Comparison of ENCODE assay signal across 10 cellular contexts in the genomic region with DNA sequence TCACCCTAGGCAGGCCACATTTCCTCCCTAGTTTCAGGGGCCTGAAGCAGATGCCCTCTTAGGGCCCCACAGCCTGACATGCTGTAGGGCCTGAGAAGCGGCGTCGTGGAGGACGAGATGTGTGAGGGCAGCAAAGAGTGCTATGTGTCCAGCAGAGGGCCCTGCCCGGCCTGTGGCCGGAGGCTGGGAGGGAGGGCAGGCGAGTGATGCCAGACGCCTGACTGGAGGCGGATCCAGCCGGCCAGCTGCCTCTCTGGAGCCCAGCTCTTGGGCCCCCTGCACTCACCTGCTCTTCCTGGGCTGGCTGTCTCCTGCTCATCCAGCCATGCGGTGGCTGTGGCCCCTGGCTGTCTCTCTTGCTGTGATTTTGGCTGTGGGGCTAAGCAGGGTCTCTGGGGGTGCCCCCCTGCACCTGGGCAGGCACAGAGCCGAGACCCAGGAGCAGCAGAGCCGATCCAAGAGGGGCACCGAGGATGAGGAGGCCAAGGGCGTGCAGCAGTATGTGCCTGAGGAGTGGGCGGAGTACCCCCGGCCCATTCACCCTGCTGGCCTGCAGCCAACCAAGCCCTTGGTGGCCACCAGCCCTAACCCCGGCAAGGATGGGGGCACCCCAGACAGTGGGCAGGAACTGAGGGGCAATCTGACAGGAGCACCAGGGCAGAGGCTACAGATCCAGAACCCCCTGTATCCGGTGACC. TPM values are rescaled to one million over a fixed set of nuclear protein-coding genes. Genes with fewer than 3 reads are reported as not detected.
DNase-seq lines count a peak whose midpoint lies in the region; ATAC-seq, FAIRE-seq and TF ChIP-seq lines count a peak whose summit lies in the region.
"Had no signal": no experiment of that assay in that cellular context is flagged by ENCODE, and none has a peak within 500 bp of the region (broad histone marks: within the 10 kb centered on the region; RNA-seq: fewer than 3 reads in every experiment).

A gene with protein sequence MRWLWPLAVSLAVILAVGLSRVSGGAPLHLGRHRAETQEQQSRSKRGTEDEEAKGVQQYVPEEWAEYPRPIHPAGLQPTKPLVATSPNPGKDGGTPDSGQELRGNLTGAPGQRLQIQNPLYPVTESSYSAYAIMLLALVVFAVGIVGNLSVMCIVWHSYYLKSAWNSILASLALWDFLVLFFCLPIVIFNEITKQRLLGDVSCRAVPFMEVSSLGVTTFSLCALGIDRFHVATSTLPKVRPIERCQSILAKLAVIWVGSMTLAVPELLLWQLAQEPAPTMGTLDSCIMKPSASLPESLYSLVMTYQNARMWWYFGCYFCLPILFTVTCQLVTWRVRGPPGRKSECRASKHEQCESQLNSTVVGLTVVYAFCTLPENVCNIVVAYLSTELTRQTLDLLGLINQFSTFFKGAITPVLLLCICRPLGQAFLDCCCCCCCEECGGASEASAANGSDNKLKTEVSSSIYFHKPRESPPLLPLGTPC (plus strand): TSS at position 279 of the 697 bp plus-strand sequence. CDS start 47 bp downstream, at position 326.

- intact Hi-C loops in endothelial cell of umbilical vein (cut with micrococcal nuclease), result loop anchor here (1.0 kb wide), 1 partner anchor 13 kb away; no protein-coding TSS in a partner anchor

- FAIRE-seq in endothelial cell of umbilical vein (lab: Jason Lieb, UNC), result peak; percentile 55

- DNase-seq in AG10803 (ENCODE audit: low read depth), result no peak
- DNase-seq in NCI-H774 (lab: John Stamatoyannopoulos, UW), result peak; percentile 8
- DNase-seq in endothelial cell of umbilical vein (ENCODE audit: low read depth, low spot score), result peak; percentile 49
- DNase-seq in myocyte (ENCODE audit: low read depth), result peak; percentile 80
- DNase-seq in Peyer's patch, result no peak
- no peak for DNase-seq in stimulated activated naive CD8-positive, alpha-beta T cell treated with anti-CD3 and anti-CD28 coated beads, Interleukin-15, Interleukin-2, amounts not matched to agents 100 U/mL and 50 U/mL, for 24 hours
- no peak for DNase-seq in DMS79 treated with DMSO at 0.1 percent for 48 hours (lab: John Stamatoyannopoulos, UW)
- no peak for DNase-seq in MV-4-11 (lab: John Stamatoyannopoulos, UW)
- DNase-seq: activated effector memory CD4-positive, alpha-beta T cell treated with anti-CD3 and anti-CD28 coated beads, Interleukin-2, amount 50 U/mL, for 16 hours; stimulated activated CD4-positive, alpha-beta T cell treated with anti-CD3 and anti-CD28 coated beads, Interleukin-12 subunit alpha, Interleukin-12 subunit beta, amount 100 ng/mL, for 4 hours had no signal

- CTCF ChIA-PET in endothelial cell of umbilical vein (lab: Charles Lee), result interaction anchor here (0.7 to 7.2 kb wide), 9 partner anchors 9 to 227 kb away, joined by 3 to 102 read pairs (median 4); a partner anchor contains a TSS

- peak; percentile 42 for TF ChIP-seq CTCF in AG10803 (conservative IDR thresholded peaks at IDR 0.05; ENCODE audit: low read length)
- TF ChIP-seq CTCF in endothelial cell of umbilical vein (IDR thresholded peaks at IDR 0.05; ENCODE audit: extremely low read depth in 1 of 2, insufficient read depth in 1 of 2, low read depth in 1 of 2, low read length in 2 of 2), result peak; percentile 53 to 80
- TF ChIP-seq CTCF in Peyer's patch (IDR thresholded peaks at IDR 0.05), result peak in 1 of 6 experiments; percentile 7

- no TSS peak for BruUV-seq in endothelial cell of umbilical vein (replicated peaks; lab: Mats Ljungman, UMichigan)

- peaks cover 4 to 10% of the 10 kb centered on the region in 2 experiments for H3K27me3 ChIP-seq in endothelial cell of umbilical vein (ENCODE audit: control insufficient read depth in 2 of 2, insufficient read depth in 2 of 2, low read length in 2 of 2)
- no peaks in the 10 kb centered on the region for H3K27me3 ChIP-seq in Peyer's patch

- H3K36me3 ChIP-seq in endothelial cell of umbilical vein (ENCODE audit: control insufficient read depth in 2 of 2, extremely low read depth in 1 of 2, insufficient read depth in 2 of 2, low read length in 2 of 2) (no peaks in the 10 kb centered on the region), Peyer's patch (no peaks in the 10 kb centered on the region)

- no peak for ATAC-seq in stimulated activated naive CD8-positive, alpha-beta T cell treated with anti-CD3 and anti-CD28 coated beads, Interleukin-15, Interleukin-2, amounts not matched to agents 100 U/mL and 50 U/mL, for 24 hours

- no peaks in the 10 kb centered on the region for H3K79me2 ChIP-seq in endothelial cell of umbilical vein (ENCODE audit: control insufficient read depth, insufficient read depth, low read length)

- H3K9ac ChIP-seq in endothelial cell of umbilical vein (replicated peaks; ENCODE audit: extremely low read depth, insufficient read depth, low read length), result no peak within 1 kb of the TSS

- TF ChIP-seq POLR2A in endothelial cell of umbilical vein (IDR thresholded peaks at IDR 0.05; ENCODE audit: low read depth, low read length), result no peak
- no peak for TF ChIP-seq POLR2A in Peyer's patch (IDR thresholded peaks at IDR 0.05)

- dilution Hi-C loops in endothelial cell of umbilical vein (cut with MboI; ENCODE audit: extremely low pct_ligation_motif_present, low sequenced_read_pairs), result no loop called here

- H3K27ac ChIP-seq in endothelial cell of umbilical vein (ENCODE audit: insufficient read depth, low read depth, low read length), result no peak within 1 kb of the TSS
- H3K27ac ChIP-seq in Peyer's patch, result no peak within 1 kb of the TSS

- H3K4me3 ChIP-seq in AG10803 (ENCODE audit: low read length) (no peak within 1 kb of the TSS), endothelial cell of umbilical vein (replicated peaks in 1 of 3; ENCODE audit: insufficient read depth in 1 of 3, low read depth in 1 of 3, low read length in 3 of 3) (no peak within 1 kb of the TSS), Peyer's patch (no peak within 1 kb of the TSS)

- H3K9me3 ChIP-seq in endothelial cell of umbilical vein (replicated peaks; ENCODE audit: control insufficient read depth, insufficient read depth, low read length) (no peaks in the 10 kb centered on the region), Peyer's patch (no peaks in the 10 kb centered on the region)

- no peaks in the 10 kb centered on the region for H4K20me1 ChIP-seq in endothelial cell of umbilical vein (replicated peaks; ENCODE audit: control insufficient read depth, extremely low read depth, insufficient read depth, low read length)

- no peak within 1 kb of the TSS for H2AFZ ChIP-seq in endothelial cell of umbilical vein (ENCODE audit: low read depth, low read length)

- H3K4me1 ChIP-seq in endothelial cell of umbilical vein (ENCODE audit: control insufficient read depth, extremely low read depth, insufficient read depth, low read length), result no peaks in the 10 kb centered on the region
- H3K4me1 ChIP-seq in Peyer's patch, result no peaks in the 10 kb centered on the region

- H3K4me2 ChIP-seq in endothelial cell of umbilical vein (ENCODE audit: insufficient read depth, low read length), result no peak within 1 kb of the TSS

- POLR2A ChIA-PET in endothelial cell of umbilical vein (lab: Charles Lee), result no interaction called here

- no peaks in the 10 kb centered on the region for H3K9me1 ChIP-seq in endothelial cell of umbilical vein (replicated peaks; ENCODE audit: control insufficient read depth, extremely low read depth, insufficient read depth, low read length)

TF ChIP-seq in endothelial cell of umbilical vein, 7 proteins besides CTCF, POLR2A, EP300 and RAD21:
- TF ChIP-seq GATA2 (IDR thresholded peaks at IDR 0.05; ENCODE audit: insufficient read depth, insufficient read length, low read depth, low read length) (no peak), EZH2 (IDR thresholded peaks at IDR 0.05; ENCODE audit: borderline replicate concordance, low read depth, low read length, severe bottlenecking) (no peak), JUN (IDR thresholded peaks at IDR 0.05; ENCODE audit: borderline replicate concordance, insufficient read depth, insufficient read length, low read depth) (no peak), POLR2AphosphoS5 (IDR thresholded peaks at IDR 0.05; ENCODE audit: insufficient read depth, low read depth, low read length) (no peak), MYC (IDR thresholded peaks at IDR 0.05; ENCODE audit: low read depth, low read length) (no peak)
TF ChIP-seq in endothelial cell of umbilical vein: peak in this region for 0.

RNA-seq across cellular contexts. Expression of the gene that starts here (rescaled TPM):
- total RNA-seq in endothelial cell of umbilical vein (not detected in 2 replicates), myocyte (not detected in 2 replicates), Peyer's patch (under 1 TPM in 3 of 4 donors, not detected in 1; 0.18 to 0.95 (median 0.27) TPM)
- not detected in 2 replicates for polyA plus RNA-seq in endothelial cell of umbilical vein
- polyA plus RNA-seq in endothelial cell of umbilical vein (2011; cell fraction: cytosol; rRNA removed), result not detected in 2 replicates
- not detected in 2 replicates for polyA plus RNA-seq in endothelial cell of umbilical vein (2011; cell fraction: nucleus; rRNA removed)
- 0.03 TPM in 1 of 2 replicates, not detected in the other for polyA plus RNA-seq in endothelial cell of umbilical vein (2012)
- polyA minus RNA-seq in endothelial cell of umbilical vein, result not detected in 2 replicates
- polyA minus RNA-seq in endothelial cell of umbilical vein (2011; cell fraction: cytosol; rRNA and poly(A)+ RNA removed), result 0.20 TPM
- not detected in 2 replicates for polyA minus RNA-seq in endothelial cell of umbilical vein (2011; cell fraction: nucleus; rRNA and poly(A)+ RNA removed)
- polyA plus RNA-seq in myocyte (2012), result 0.13 TPM

Comparison
In these comparisons a context has a peak if more than half of its experiments do, and no peak if none do; other contexts are left out.
1. Peak in DNase-seq in endothelial cell of umbilical vein; RNA of the gene not detected or under 1 TPM.
2. Peak in DNase-seq in myocyte; RNA of the gene not detected or under 1 TPM.